ENCODE assay signal across 26 cellular contexts in genomic region chr3:193033381-193033780, GRCh38.
DNase-seq lines count a peak whose midpoint lies in the region; ATAC-seq and TF ChIP-seq lines count a peak whose summit lies in the region.
"Had no signal": no experiment of that assay in that cellular context is flagged by ENCODE, and none has a peak within 500 bp of the region (broad histone marks: within the 10 kb centered on the region; RNA-seq: fewer than 3 reads in every experiment).

No MANE protein-coding gene starts in this region.

- no peak for DNase-seq in activated naive CD8-positive, alpha-beta T cell treated with anti-CD3 and anti-CD28 coated beads, Interleukin-2, amount 50 U/mL, for 24 hours
- DNase-seq in activated naive CD8-positive, alpha-beta T cell treated with anti-CD3 and anti-CD28 coated beads for 36 hours = no peak
- DNase-seq in esophagus muscularis mucosa (ENCODE audit: extremely low spot score) (peak; percentile 80), ecto neural progenitor cell (ENCODE audit: low spot score) (no peak), WTC11 (ENCODE audit: low spot score) (no peak)
- no peak for DNase-seq in stimulated activated naive CD8-positive, alpha-beta T cell treated with anti-CD3 and anti-CD28 coated beads, Interleukin-15, amount 100 ng/mL, for 72 hours
- DNase-seq: BE2C; C1 segment of cervical spinal cord; CD4-positive, alpha-beta memory T cell; CD4-positive, CD25-positive, alpha-beta regulatory T cell; CD8-positive, alpha-beta memory T cell; COR-L47; DMS 273 treated with DMSO at 0.1 percent for 48 hours; DMS153; DMS53; DMS79; DND-41; EL; GDM1 had no signal

- POLR2A ChIA-PET in WTC11 (lab: Charles Lee) = interaction anchor here (0.6 kb wide), 1 partner anchor 17 kb away, joined by 3 read pairs; no protein-coding TSS in a partner anchor

- H3K9me3 Mint-ChIP-seq in activated naive CD8-positive, alpha-beta T cell treated with anti-CD3 and anti-CD28 coated beads, Interleukin-2, amount 50 U/mL, for 24 hours = peaks cover 4% of the 10 kb centered on the region
- H3K9me3 Mint-ChIP-seq in activated naive CD8-positive, alpha-beta T cell treated with anti-CD3 and anti-CD28 coated beads for 36 hours = peaks cover 3% of the 10 kb centered on the region
- H3K9me3 Mint-ChIP-seq in activated T-helper 17 cell treated with anti-CD3 and anti-CD28 coated beads, Interleukin-2, amount 50 U/mL, for 72 hours = no peaks in the 10 kb centered on the region
- H3K9me3 Mint-ChIP-seq in stimulated activated naive CD8-positive, alpha-beta T cell treated with anti-CD3 and anti-CD28 coated beads, Interleukin-15, amount 100 ng/mL, for 72 hours = peaks cover 0 to 7% of the 10 kb centered on the region in 2 donors
- peaks cover 7% of the 10 kb centered on the region; the same call in 1 of the 2 replicates for H3K9me3 Mint-ChIP-seq in WTC11

- peak; percentile 59 for ATAC-seq in activated naive CD8-positive, alpha-beta T cell treated with anti-CD3 and anti-CD28 coated beads, Interleukin-2, amount 50 U/mL, for 24 hours
- peak; percentile 18 for ATAC-seq in activated T-helper 17 cell treated with anti-CD3 and anti-CD28 coated beads, Interleukin-2, amount 50 U/mL, for 72 hours (replicated peaks)
- peak; percentile 28 for ATAC-seq in stimulated activated naive CD8-positive, alpha-beta T cell treated with anti-CD3 and anti-CD28 coated beads, Interleukin-15, amount 100 ng/mL, for 72 hours
- ATAC-seq in WTC11 (no peak), GM21447 (IDR thresholded peaks at IDR 0.05; ENCODE audit: unreplicated experiment) (no peak)
- ATAC-seq: A549, GM12878 had no signal

- no peaks in the 10 kb centered on the region for H3K36me3 Mint-ChIP-seq in activated naive CD8-positive, alpha-beta T cell treated with anti-CD3 and anti-CD28 coated beads, Interleukin-2, amount 50 U/mL, for 24 hours (ENCODE audit: low read depth)
- no peaks in the 10 kb centered on the region for H3K36me3 Mint-ChIP-seq in activated naive CD8-positive, alpha-beta T cell treated with anti-CD3 and anti-CD28 coated beads for 36 hours
- no peaks in the 10 kb centered on the region for H3K36me3 Mint-ChIP-seq in activated T-helper 17 cell treated with anti-CD3 and anti-CD28 coated beads, Interleukin-2, amount 50 U/mL, for 72 hours (ENCODE audit: low read depth)
- no peaks in the 10 kb centered on the region for H3K36me3 Mint-ChIP-seq in WTC11
- H3K36me3 Mint-ChIP-seq: CD14-positive monocyte; CD4-positive, alpha-beta memory T cell; CD4-positive, CD25-positive, alpha-beta regulatory T cell; CD8-positive, alpha-beta memory T cell had no signal

- H3K4me1 ChIP-seq in esophagus muscularis mucosa = peaks cover 0 to 6% (median 0%) of the 10 kb centered on the region in 4 donors
- H3K4me1 ChIP-seq: A549, BE2C had no signal

- H3K4me1 Mint-ChIP-seq in activated naive CD8-positive, alpha-beta T cell treated with anti-CD3 and anti-CD28 coated beads, Interleukin-2, amount 50 U/mL, for 24 hours = peaks cover 8% of the 10 kb centered on the region
- peaks cover 7% of the 10 kb centered on the region for H3K4me1 Mint-ChIP-seq in activated naive CD8-positive, alpha-beta T cell treated with anti-CD3 and anti-CD28 coated beads for 36 hours
- H3K4me1 Mint-ChIP-seq in activated T-helper 17 cell treated with anti-CD3 and anti-CD28 coated beads, Interleukin-2, amount 50 U/mL, for 72 hours = peaks cover 3% of the 10 kb centered on the region
- H3K4me1 Mint-ChIP-seq in stimulated activated naive CD8-positive, alpha-beta T cell treated with anti-CD3 and anti-CD28 coated beads, Interleukin-15, amount 100 ng/mL, for 72 hours = no peaks in the 10 kb centered on the region
- H3K4me1 Mint-ChIP-seq in WTC11 = peaks cover 8% of the 10 kb centered on the region
- H3K4me1 Mint-ChIP-seq: CD14-positive monocyte had no signal

- H3K4me3 ChIP-seq in esophagus muscularis mucosa = no peak overlapping the region
- H3K4me3 ChIP-seq: A549, BLaER1, GM12878 had no signal

- H3K36me3 ChIP-seq in esophagus muscularis mucosa = no peaks in the 10 kb centered on the region
- H3K36me3 ChIP-seq: BE2C, BLaER1 had no signal

- H3K4me3 Mint-ChIP-seq in activated naive CD8-positive, alpha-beta T cell treated with anti-CD3 and anti-CD28 coated beads, Interleukin-2, amount 50 U/mL, for 24 hours = no peak overlapping the region
- H3K4me3 Mint-ChIP-seq in activated naive CD8-positive, alpha-beta T cell treated with anti-CD3 and anti-CD28 coated beads for 36 hours = no peak overlapping the region
- H3K4me3 Mint-ChIP-seq in activated T-helper 17 cell treated with anti-CD3 and anti-CD28 coated beads, Interleukin-2, amount 50 U/mL, for 72 hours = no peak overlapping the region
- no peak overlapping the region for H3K4me3 Mint-ChIP-seq in stimulated activated naive CD8-positive, alpha-beta T cell treated with anti-CD3 and anti-CD28 coated beads, Interleukin-15, amount 100 ng/mL, for 72 hours
- H3K4me3 Mint-ChIP-seq in WTC11 = no peak overlapping the region
- H3K4me3 Mint-ChIP-seq: CD14-positive monocyte; CD4-positive, alpha-beta memory T cell; CD4-positive, CD25-positive, alpha-beta regulatory T cell; CD8-positive, alpha-beta memory T cell had no signal

- TF ChIP-seq POLR2A in esophagus muscularis mucosa (IDR thresholded peaks at IDR 0.05; ENCODE audit: low read depth) = no peak

- intact Hi-C loops in esophagus muscularis mucosa (cut with DNase I) = no loop called here

- no peaks in the 10 kb centered on the region for H3K27me3 ChIP-seq in esophagus muscularis mucosa
- H3K27me3 ChIP-seq: BE2C, BLaER1 had no signal

- H3K27ac ChIP-seq in esophagus muscularis mucosa (replicated peaks in 1 of 4) = no peak overlapping the region
- H3K27ac ChIP-seq: 22Rv1, A549, BLaER1 had no signal

- H3K9me3 ChIP-seq in esophagus muscularis mucosa = no peaks in the 10 kb centered on the region
- H3K9me3 ChIP-seq: A549, BE2C, BLaER1 had no signal

- no peak for TF ChIP-seq EP300 in esophagus muscularis mucosa (IDR thresholded peaks at IDR 0.05)

- no peak overlapping the region for H3K27ac Mint-ChIP-seq in activated naive CD8-positive, alpha-beta T cell treated with anti-CD3 and anti-CD28 coated beads, Interleukin-2, amount 50 U/mL, for 24 hours
- no peak overlapping the region for H3K27ac Mint-ChIP-seq in activated naive CD8-positive, alpha-beta T cell treated with anti-CD3 and anti-CD28 coated beads for 36 hours
- H3K27ac Mint-ChIP-seq in activated T-helper 17 cell treated with anti-CD3 and anti-CD28 coated beads, Interleukin-2, amount 50 U/mL, for 72 hours = no peak overlapping the region
- no peak overlapping the region for H3K27ac Mint-ChIP-seq in stimulated activated naive CD8-positive, alpha-beta T cell treated with anti-CD3 and anti-CD28 coated beads, Interleukin-15, amount 100 ng/mL, for 72 hours
- no peak overlapping the region for H3K27ac Mint-ChIP-seq in WTC11
- H3K27ac Mint-ChIP-seq: CD14-positive monocyte; CD4-positive, alpha-beta memory T cell; CD4-positive, CD25-positive, alpha-beta regulatory T cell; CD8-positive, alpha-beta memory T cell had no signal

- TF ChIP-seq CTCF in esophagus muscularis mucosa (IDR thresholded peaks at IDR 0.05) = no peak
- no peak for TF ChIP-seq CTCF in WTC11 (IDR thresholded peaks at IDR 0.05)

- 88% methylated on average over 3 of the region's 3 CpGs for WGBS in esophagus muscularis mucosa

- no peaks in the 10 kb centered on the region for H3K27me3 Mint-ChIP-seq in activated naive CD8-positive, alpha-beta T cell treated with anti-CD3 and anti-CD28 coated beads, Interleukin-2, amount 50 U/mL, for 24 hours
- no peaks in the 10 kb centered on the region for H3K27me3 Mint-ChIP-seq in activated naive CD8-positive, alpha-beta T cell treated with anti-CD3 and anti-CD28 coated beads for 36 hours
- no peaks in the 10 kb centered on the region for H3K27me3 Mint-ChIP-seq in activated T-helper 17 cell treated with anti-CD3 and anti-CD28 coated beads, Interleukin-2, amount 50 U/mL, for 72 hours
- H3K27me3 Mint-ChIP-seq in stimulated activated naive CD8-positive, alpha-beta T cell treated with anti-CD3 and anti-CD28 coated beads, Interleukin-15, amount 100 ng/mL, for 72 hours = peaks cover 7% of the 10 kb centered on the region
- no peaks in the 10 kb centered on the region for H3K27me3 Mint-ChIP-seq in WTC11 (ENCODE audit: low read depth)
- H3K27me3 Mint-ChIP-seq: CD4-positive, alpha-beta memory T cell; CD4-positive, CD25-positive, alpha-beta regulatory T cell; CD8-positive, alpha-beta memory T cell had no signal

- CTCF ChIA-PET in WTC11 (lab: Charles Lee) = interaction anchor here (1.6 kb wide), 1 partner anchor 220 kb away, joined by 5 read pairs; no protein-coding TSS in a partner anchor

TF ChIP-seq in WTC11, 78 proteins besides CTCF, POLR2A, EP300 and RAD21:
- TF ChIP-seq USF1 (CRISPR knock-in tag; IDR thresholded peaks at IDR 0.05) = no peak

Comparison
In these comparisons a context has a peak if more than half of its experiments do, and no peak if none do; other contexts are left out.
1. ATAC-seq: peak in activated naive CD8-positive, alpha-beta T cell treated with anti-CD3 and anti-CD28 coated beads, Interleukin-2, amount 50 U/mL, for 24 hours (single experiment), activated T-helper 17 cell treated with anti-CD3 and anti-CD28 coated beads, Interleukin-2, amount 50 U/mL, for 72 hours (single experiment) and stimulated activated naive CD8-positive, alpha-beta T cell treated with anti-CD3 and anti-CD28 coated beads, Interleukin-15, amount 100 ng/mL, for 72 hours (single experiment); none in WTC11 (single experiment) and GM21447 (single experiment).